Comparison of ENCODE assay signal across 13 cellular contexts in the genomic region with DNA sequence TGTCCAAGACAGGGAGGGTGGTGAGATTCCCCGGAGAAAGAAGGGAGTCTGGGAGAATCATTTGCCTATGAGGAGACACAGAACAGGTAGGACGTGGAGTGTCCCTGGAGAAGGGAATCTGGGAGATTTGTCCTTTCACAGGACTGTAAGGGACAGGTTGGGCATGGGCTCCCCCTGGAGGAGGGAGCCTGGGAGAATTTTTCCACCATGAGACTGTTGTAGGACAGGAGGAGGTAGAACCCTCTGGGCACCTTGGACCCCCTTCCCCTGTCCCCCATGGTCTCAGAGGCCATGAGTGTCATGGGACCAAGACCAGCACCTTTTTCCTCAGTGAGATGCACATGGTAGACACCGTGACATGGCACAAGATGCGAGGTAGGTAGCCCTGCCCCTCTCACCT. TPM values are rescaled to one million over a fixed set of nuclear protein-coding genes. Genes with fewer than 3 reads are reported as not detected.
DNase-seq lines count a peak whose midpoint lies in the region; ATAC-seq and TF ChIP-seq lines count a peak whose summit lies in the region.
"Had no signal": no experiment of that assay in that cellular context is flagged by ENCODE, and none has a peak within 500 bp of the region (broad histone marks: within the 10 kb centered on the region; RNA-seq: fewer than 3 reads in every experiment).

No MANE protein-coding gene starts in this region.

- CTCF ChIA-PET in AG04450 (lab: Charles Lee): no interaction called here

- no peak for TF ChIP-seq POLR2A in sigmoid colon (IDR thresholded peaks at IDR 0.05)

- no peak overlapping the region for H3K4me3 ChIP-seq in AG04450 (ENCODE audit: low read depth, low read length)
- H3K4me3 ChIP-seq in foreskin fibroblast (ENCODE audit: low read depth in 1 of 2, low read length in 2 of 2): no peak overlapping the region
- no peak overlapping the region for H3K4me3 ChIP-seq in sigmoid colon
- H3K4me3 ChIP-seq: heart left ventricle had no signal

- H3K9me3 ChIP-seq in AG04450 (ENCODE audit: control insufficient read depth, insufficient read depth, low read length): no peaks in the 10 kb centered on the region
- no peaks in the 10 kb centered on the region for H3K9me3 ChIP-seq in sigmoid colon
- H3K9me3 ChIP-seq: heart left ventricle had no signal

- 62 to 82% methylated on average over 4 of the region's 4 CpGs for WGBS in sigmoid colon, 2 donors

- no peak for TF ChIP-seq EP300 in sigmoid colon (IDR thresholded peaks at IDR 0.05)

- in situ Hi-C loops in SK-MEL-5 (cut with HindIII; ENCODE audit: low pct_unique_long_range_greater_than_20kb, low sequenced_read_pairs): no loop called here

- POLR2A ChIA-PET in AG04450 (lab: Yijun Ruan, JAX): no interaction called here

- no peak for DNase-seq in AG04450 (ENCODE audit: low read depth, low spot score)
- DNase-seq in GM10266 (ENCODE audit: extremely low spot score): no peak
- DNase-seq in SK-MEL-5 (ENCODE audit: low read depth, low spot score): peak; percentile 41
- peak in 1 of 2 donors; percentile 54 for DNase-seq in foreskin fibroblast
- DNase-seq in mesenteric fat pad (ENCODE audit: low spot score): no peak
- DNase-seq in effector CD8-positive, alpha-beta T cell (lab: John Stamatoyannopoulos, UW): no peak
- DNase-seq in sigmoid colon: no peak
- DNase-seq: activated effector memory CD4-positive, alpha-beta T cell treated with Interleukin-2 at 50 U/mL for 16 hours; heart left ventricle; NCI-H1092 treated with DMSO at 0.1 percent for 48 hours; stimulated activated CD8-positive, alpha-beta memory T cell treated with anti-CD3 and anti-CD28 coated beads, Interleukin-4, amount 100 ng/mL, for 48 hours; SW 1271 had no signal

- TF ChIP-seq CTCF in AG04450 (IDR thresholded peaks at IDR 0.05; ENCODE audit: low read depth, low read length): peak; percentile 51
- TF ChIP-seq CTCF in GM10266 (IDR thresholded peaks at IDR 0.05; ENCODE audit: control insufficient read depth, insufficient read depth, low read depth, missing control alignments): peak; percentile 32
- peak; percentile 39 for TF ChIP-seq CTCF in foreskin fibroblast (IDR thresholded peaks at IDR 0.05; ENCODE audit: low read depth, low read length)
- no peak for TF ChIP-seq CTCF in sigmoid colon (IDR thresholded peaks at IDR 0.05)

- ATAC-seq in HG03432 (IDR thresholded peaks at IDR 0.05; ENCODE audit: unreplicated experiment): no peak
- ATAC-seq: heart left ventricle had no signal

- H3K36me3 ChIP-seq in sigmoid colon: peaks cover 0 to 7% (median 0%) of the 10 kb centered on the region in 4 donors

- peaks cover 0 to 14% (median 8%) of the 10 kb centered on the region in 4 donors for H3K4me1 ChIP-seq in sigmoid colon

- intact Hi-C loops in sigmoid colon (cut with DNase I): no loop called here

- H3K27ac ChIP-seq in AG04450 (ENCODE audit: low read depth, low read length) (no peak overlapping the region), sigmoid colon (no peak overlapping the region)
- H3K27ac ChIP-seq: heart left ventricle had no signal

- no peaks in the 10 kb centered on the region for H3K27me3 ChIP-seq in AG04450 (ENCODE audit: control insufficient read depth, insufficient read depth, low read length)
- H3K27me3 ChIP-seq in sigmoid colon: no peaks in the 10 kb centered on the region
- H3K27me3 ChIP-seq: heart left ventricle had no signal

RNA-seq across cellular contexts. Expression of gene PORCN, which starts 2.8 kb away (rescaled TPM):
- polyA plus RNA-seq in AG04450 (2011; rRNA removed) (8.4 and 11.6 TPM in 2 replicates), sigmoid colon (1 to 10 TPM; 1.2 to 7.4 (median 3.2) TPM)
- polyA minus RNA-seq in AG04450 (2011; rRNA and poly(A)+ RNA removed): 9.0 and 10.5 TPM in 2 replicates
- 13.7 and 16.1 TPM in 2 replicates for total RNA-seq in SK-MEL-5 (2014; rRNA removed; shearing (Covaris generic))
- polyA plus RNA-seq in SK-MEL-5 (2015; cell fraction: cytosol; rRNA removed): 23.6 and 26.0 TPM in 2 replicates
- 21.1 and 26.1 TPM in 2 replicates for polyA plus RNA-seq in SK-MEL-5 (2015; cell fraction: nucleus; rRNA removed)
- total RNA-seq in mesenteric fat pad (7.8 TPM), sigmoid colon (10 to 100 TPM; 12.2 to 13.3 (median 12.9) TPM)

RNA-seq across cellular contexts. Expression of gene EBP, which starts 10.0 kb away (rescaled TPM):
- polyA plus RNA-seq in AG04450 (2011; rRNA removed) (19.8 and 23.8 TPM in 2 replicates), sigmoid colon (100 to 1,000 TPM in 1 of 3 donors, 10 to 100 TPM in 2; 47.4 to 310 (median 65.4) TPM)
- polyA minus RNA-seq in AG04450 (2011; rRNA and poly(A)+ RNA removed): 35.1 and 41.7 TPM in 2 replicates
- total RNA-seq in SK-MEL-5 (2014; rRNA removed; shearing (Covaris generic)): 50.2 and 53.6 TPM in 2 replicates
- polyA plus RNA-seq in SK-MEL-5 (2015; cell fraction: cytosol; rRNA removed): 49.7 and 72.1 TPM in 2 replicates
- polyA plus RNA-seq in SK-MEL-5 (2015; cell fraction: nucleus; rRNA removed): 26.4 and 33.8 TPM in 2 replicates
- total RNA-seq in mesenteric fat pad (18.8 TPM), sigmoid colon (10 to 100 TPM; 14.3 to 25.3 (median 18.6) TPM)

RNA-seq across cellular contexts. Expression of gene TBC1D25, which starts 28.0 kb away (rescaled TPM):
- 7.9 and 9.3 TPM in 2 replicates for polyA plus RNA-seq in AG04450 (2011; rRNA removed)
- 10.9 and 17.6 TPM in 2 replicates for polyA minus RNA-seq in AG04450 (2011; rRNA and poly(A)+ RNA removed)
- 3.3 and 4.7 TPM in 2 replicates for total RNA-seq in SK-MEL-5 (2014; rRNA removed; shearing (Covaris generic))
- polyA plus RNA-seq in SK-MEL-5 (2015; cell fraction: cytosol; rRNA removed): 12.3 and 12.5 TPM in 2 replicates
- polyA plus RNA-seq in SK-MEL-5 (2015; cell fraction: nucleus; rRNA removed): 9.8 and 14.6 TPM in 2 replicates
- 19.9 TPM for total RNA-seq in mesenteric fat pad
- total RNA-seq in sigmoid colon: 10 to 100 TPM; 10.4 to 14.6 (median 11.9) TPM
- 1 to 10 TPM; 5.8 to 9.6 (median 7.8) TPM for polyA plus RNA-seq in sigmoid colon

RNA-seq across cellular contexts. Expression of gene FTSJ1, which starts 35.6 kb away (rescaled TPM):
- polyA plus RNA-seq in AG04450 (2011; rRNA removed) (19.7 and 26.3 TPM in 2 replicates), sigmoid colon (10 to 100 TPM; 15.6 to 37.4 (median 18.5) TPM)
- polyA minus RNA-seq in AG04450 (2011; rRNA and poly(A)+ RNA removed): 18.3 and 19.3 TPM in 2 replicates
- total RNA-seq in SK-MEL-5 (2014; rRNA removed; shearing (Covaris generic)): 39.2 and 48.3 TPM in 2 replicates
- polyA plus RNA-seq in SK-MEL-5 (2015; cell fraction: cytosol; rRNA removed): 52.1 and 54.4 TPM in 2 replicates
- 84.3 and 96.3 TPM in 2 replicates for polyA plus RNA-seq in SK-MEL-5 (2015; cell fraction: nucleus; rRNA removed)
- total RNA-seq in mesenteric fat pad (40.4 TPM), sigmoid colon (10 to 100 TPM; 24.6 to 39.9 (median 28.4) TPM)

RNA-seq across cellular contexts. Expression of gene SLC38A5, which starts 41.5 kb away (rescaled TPM):
- polyA plus RNA-seq in AG04450 (2011; rRNA removed) (19.1 and 22.3 TPM in 2 replicates), sigmoid colon (10 to 100 TPM in 1 of 3 donors, 1 to 10 TPM in 2; 3.7 to 68.4 (median 4.2) TPM)
- 33.1 and 44.6 TPM in 2 replicates for polyA minus RNA-seq in AG04450 (2011; rRNA and poly(A)+ RNA removed)
- total RNA-seq in SK-MEL-5 (2014; rRNA removed; shearing (Covaris generic)): not detected in 2 replicates
- polyA plus RNA-seq in SK-MEL-5 (2015; cell fraction: cytosol; rRNA removed): 0.39 TPM in 1 of 2 replicates, not detected in the other
- 0.96 TPM in 1 of 2 replicates, not detected in the other for polyA plus RNA-seq in SK-MEL-5 (2015; cell fraction: nucleus; rRNA removed)
- total RNA-seq in mesenteric fat pad (4.4 TPM), sigmoid colon (1 to 10 TPM; 1.9 to 4.6 (median 3.7) TPM)

Comparison
In these comparisons a context has a peak if more than half of its experiments do, and no peak if none do; other contexts are left out.
1. CTCF ChIP-seq: peak in AG04450 (single experiment), GM10266 (single experiment) and foreskin fibroblast (single experiment); none in sigmoid colon (0 of 4).